Comparison of ENCODE assay signal across 1 cellular context in the genomic region with DNA sequence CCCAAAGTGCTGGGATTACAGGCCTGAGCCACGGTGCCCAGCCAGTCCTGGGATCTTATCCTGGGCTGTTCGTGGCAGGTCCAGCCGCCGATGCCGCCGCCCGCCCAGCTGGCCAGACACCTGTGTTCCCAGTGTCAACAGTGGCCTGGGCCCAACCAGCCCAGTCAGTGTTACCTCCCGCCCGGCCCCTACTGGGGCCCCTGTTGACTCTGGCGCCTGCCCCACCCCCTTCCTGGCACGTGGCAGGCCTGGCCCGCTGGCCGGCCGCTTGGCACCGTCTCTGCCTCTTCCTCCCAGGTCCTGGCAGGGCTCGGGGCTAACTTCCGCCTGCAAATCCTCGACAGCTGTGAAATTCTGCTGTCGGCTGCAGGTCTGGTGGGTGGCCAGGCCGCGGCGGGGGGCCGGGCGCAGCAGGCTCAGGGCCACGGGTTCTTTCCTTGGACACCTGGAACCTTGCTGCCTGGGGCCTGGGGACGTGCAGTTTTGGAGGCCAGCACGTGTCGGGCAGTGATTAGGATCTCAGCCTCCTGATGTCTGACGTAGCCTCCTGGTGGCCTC.
TF ChIP-seq lines count a peak whose summit lies in the region.

No MANE protein-coding gene starts in this region.

TF ChIP-seq in GM23338, 12 proteins besides CTCF, POLR2A, EP300 and RAD21:
- TF ChIP-seq ZNF462 (CRISPR knock-in tag; IDR thresholded peaks at IDR 0.05): no peak
- TF ChIP-seq EZH2 (IDR thresholded peaks at IDR 0.05; ENCODE audit: low read depth, unreplicated experiment): no peak
- TF ChIP-seq CREB1 (CRISPR knock-in tag; IDR thresholded peaks at IDR 0.05; ENCODE audit: low read depth): no peak
- TF ChIP-seq ZNF331 (CRISPR knock-in tag; IDR thresholded peaks at IDR 0.05; ENCODE audit: low read depth): no peak
- TF ChIP-seq, protein P1, sequence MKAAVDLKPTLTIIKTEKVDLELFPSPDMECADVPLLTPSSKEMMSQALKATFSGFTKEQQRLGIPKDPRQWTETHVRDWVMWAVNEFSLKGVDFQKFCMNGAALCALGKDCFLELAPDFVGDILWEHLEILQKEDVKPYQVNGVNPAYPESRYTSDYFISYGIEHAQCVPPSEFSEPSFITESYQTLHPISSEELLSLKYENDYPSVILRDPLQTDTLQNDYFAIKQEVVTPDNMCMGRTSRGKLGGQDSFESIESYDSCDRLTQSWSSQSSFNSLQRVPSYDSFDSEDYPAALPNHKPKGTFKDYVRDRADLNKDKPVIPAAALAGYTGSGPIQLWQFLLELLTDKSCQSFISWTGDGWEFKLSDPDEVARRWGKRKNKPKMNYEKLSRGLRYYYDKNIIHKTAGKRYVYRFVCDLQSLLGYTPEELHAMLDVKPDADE (IDR thresholded peaks at IDR 0.05): no peak
- TF ChIP-seq EZH2phosphoT487 (IDR thresholded peaks at IDR 0.05; ENCODE audit: unreplicated experiment): no peak
- TF ChIP-seq STAT1 (IDR thresholded peaks at IDR 0.05; ENCODE audit: unreplicated experiment): no peak
- no peak for TF ChIP-seq JUNB (IDR thresholded peaks at IDR 0.05; ENCODE audit: unreplicated experiment)
